8 cellular contexts compared by ENCODE assay signal in the genomic region with DNA sequence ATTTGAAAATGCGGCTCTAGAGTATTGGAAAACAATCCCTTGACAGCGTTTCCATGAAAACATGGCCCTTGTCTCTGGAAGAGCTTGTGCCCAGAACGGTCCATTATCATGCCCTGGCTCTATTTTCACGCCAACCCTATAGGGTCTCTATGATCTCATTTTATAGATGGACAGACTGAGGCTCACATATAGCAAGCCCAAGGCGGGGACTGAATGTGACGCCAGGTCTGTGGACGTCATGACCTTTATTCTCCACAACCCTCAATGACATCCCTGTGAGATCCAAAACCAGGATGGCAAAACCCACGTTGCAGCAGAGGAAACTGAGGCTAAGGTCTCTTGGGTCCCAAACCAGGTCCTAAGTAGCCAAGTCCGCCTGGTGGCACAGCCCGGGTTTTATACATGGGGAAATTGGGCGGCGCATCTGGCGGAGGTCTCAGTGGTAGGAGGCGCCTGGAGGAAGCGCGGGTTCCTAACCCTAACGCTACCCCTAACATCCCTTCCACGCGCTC. TPM values are rescaled to one million over a fixed set of nuclear protein-coding genes. Genes with fewer than 3 reads are reported as not detected.
DNase-seq lines count a peak whose midpoint lies in the region; ATAC-seq and TF ChIP-seq lines count a peak whose summit lies in the region.

No MANE protein-coding gene starts in this region.

- peaks cover 24% of the 10 kb centered on the region for H3K4me1 Mint-ChIP-seq in activated naive CD4-positive, alpha-beta T cell treated with anti-CD3 and anti-CD28 coated beads, Interleukin-2, amount 10 ng/mL, durations not matched to agents 7 days and 5 days
- H3K4me1 Mint-ChIP-seq in activated naive CD8-positive, alpha-beta T cell treated with anti-CD3 and anti-CD28 coated beads, Interleukin-2, amount 50 U/mL, for 24 hours, result peaks cover 12% of the 10 kb centered on the region

- H3K4me3 Mint-ChIP-seq in activated naive CD4-positive, alpha-beta T cell treated with anti-CD3 and anti-CD28 coated beads, Interleukin-2, amount 10 ng/mL, durations not matched to agents 7 days and 5 days, result peak overlapping the region; percentile 81
- peak overlapping the region; percentile 84 for H3K4me3 Mint-ChIP-seq in activated naive CD8-positive, alpha-beta T cell treated with anti-CD3 and anti-CD28 coated beads, Interleukin-2, amount 50 U/mL, for 24 hours

- H3K27ac Mint-ChIP-seq in activated naive CD4-positive, alpha-beta T cell treated with anti-CD3 and anti-CD28 coated beads, Interleukin-2, amount 10 ng/mL, durations not matched to agents 7 days and 5 days, result peak overlapping the region; percentile 69
- H3K27ac Mint-ChIP-seq in activated naive CD8-positive, alpha-beta T cell treated with anti-CD3 and anti-CD28 coated beads, Interleukin-2, amount 50 U/mL, for 24 hours, result peak overlapping the region; percentile 73

- H3K4me3 ChIP-seq in lower lobe of right lung (peak overlapping the region; percentile 87), upper lobe of left lung (peak overlapping the region in 3 of 4 donors; percentile 80 to 97 (median 86))

- no peak for TF ChIP-seq POLR2A in upper lobe of left lung (IDR thresholded peaks at IDR 0.05)

- TF ChIP-seq CTCF in lower lobe of right lung (IDR thresholded peaks at IDR 0.05) (no peak), upper lobe of left lung (IDR thresholded peaks at IDR 0.05) (no peak)

- peaks cover 50% of the 10 kb centered on the region for H3K4me1 ChIP-seq in lower lobe of right lung
- peaks cover 20 to 39% (median 30%) of the 10 kb centered on the region in 4 donors for H3K4me1 ChIP-seq in upper lobe of left lung

- H3K9me3 ChIP-seq in lower lobe of right lung, result no peaks in the 10 kb centered on the region
- no peaks in the 10 kb centered on the region for H3K9me3 ChIP-seq in upper lobe of left lung

- peaks cover 19% of the 10 kb centered on the region for H3K36me3 ChIP-seq in lower lobe of right lung
- H3K36me3 ChIP-seq in upper lobe of left lung, result peaks cover 0 to 10% (median 10%) of the 10 kb centered on the region in 4 donors

- no peak for DNase-seq in activated naive CD4-positive, alpha-beta T cell treated with anti-CD3 and anti-CD28 coated beads, Interleukin-2, amount 10 ng/mL, durations not matched to agents 7 days and 5 days
- no peak for DNase-seq in activated naive CD4-positive, alpha-beta T cell treated with anti-CD3 and anti-CD28 coated beads, Interleukin-2, amount 50 U/mL, for 16 hours
- DNase-seq in activated naive CD8-positive, alpha-beta T cell treated with anti-CD3 and anti-CD28 coated beads, Interleukin-2, amount 50 U/mL, for 24 hours, result no peak
- DNase-seq in lower lobe of right lung, result no peak
- no peak for DNase-seq in upper lobe of left lung
- no peak for DNase-seq in NCI-H2029 (lab: John Stamatoyannopoulos, UW)
- no peak for DNase-seq in activated CD4-positive, alpha-beta T cell treated with anti-CD3 and anti-CD28 coated beads for 1 hour
- no peak for DNase-seq in activated effector memory CD4-positive, alpha-beta T cell treated with anti-CD3 and anti-CD28 coated beads, Interleukin-2, amount 50 U/mL, for 16 hours

- H3K27ac ChIP-seq in lower lobe of right lung (peak overlapping the region; percentile 89), upper lobe of left lung (peak overlapping the region; percentile 72 to 95 (median 86))

- H3K36me3 Mint-ChIP-seq in activated naive CD4-positive, alpha-beta T cell treated with anti-CD3 and anti-CD28 coated beads, Interleukin-2, amount 10 ng/mL, durations not matched to agents 7 days and 5 days, result peaks cover 10% of the 10 kb centered on the region
- H3K36me3 Mint-ChIP-seq in activated naive CD8-positive, alpha-beta T cell treated with anti-CD3 and anti-CD28 coated beads, Interleukin-2, amount 50 U/mL, for 24 hours (ENCODE audit: low read depth), result peaks cover 21% of the 10 kb centered on the region

- H3K27me3 ChIP-seq in lower lobe of right lung (ENCODE audit: low read depth), result no peaks in the 10 kb centered on the region
- no peaks in the 10 kb centered on the region for H3K27me3 ChIP-seq in upper lobe of left lung

- CTCF ChIA-PET in activated naive CD4-positive, alpha-beta T cell treated with anti-CD3 and anti-CD28 coated beads, Interleukin-2, amount 10 ng/mL, durations not matched to agents 7 days and 5 days (lab: Charles Lee), result no interaction called here

- intact Hi-C loops in lower lobe of right lung (cut with DNase I), result no loop called here

- H3K9me3 Mint-ChIP-seq in activated naive CD4-positive, alpha-beta T cell treated with anti-CD3 and anti-CD28 coated beads, Interleukin-2, amount 10 ng/mL, durations not matched to agents 7 days and 5 days, result no peaks in the 10 kb centered on the region
- H3K9me3 Mint-ChIP-seq in activated naive CD8-positive, alpha-beta T cell treated with anti-CD3 and anti-CD28 coated beads, Interleukin-2, amount 50 U/mL, for 24 hours, result no peaks in the 10 kb centered on the region

- peak; percentile 17 for ATAC-seq in activated naive CD8-positive, alpha-beta T cell treated with anti-CD3 and anti-CD28 coated beads, Interleukin-2, amount 50 U/mL, for 24 hours
- ATAC-seq in lower lobe of right lung (no peak), upper lobe of left lung (ENCODE audit: low FRiP score in 2 of 2) (no peak)

- no peak for TF ChIP-seq EP300 in upper lobe of left lung (IDR thresholded peaks at IDR 0.05)

- peaks cover 10% of the 10 kb centered on the region for H3K27me3 Mint-ChIP-seq in activated naive CD4-positive, alpha-beta T cell treated with anti-CD3 and anti-CD28 coated beads, Interleukin-2, amount 10 ng/mL, durations not matched to agents 7 days and 5 days
- H3K27me3 Mint-ChIP-seq in activated naive CD8-positive, alpha-beta T cell treated with anti-CD3 and anti-CD28 coated beads, Interleukin-2, amount 50 U/mL, for 24 hours, result no peaks in the 10 kb centered on the region

- 17 to 31% methylated on average over 8 to 13 of the region's 19 CpGs for WGBS in upper lobe of left lung, 2 donors

RNA-seq across cellular contexts. Expression of a gene that starts 0.4 kb away (rescaled TPM):
- total RNA-seq in lower lobe of right lung, result 142 TPM
- 100 to 1,000 TPM in 4 of 6 donors, 10 to 100 TPM in 2; 58.3 to 151 (median 116) TPM for total RNA-seq in upper lobe of left lung

RNA-seq across cellular contexts. Expression of a gene that starts 43.6 kb away (rescaled TPM):
- total RNA-seq in lower lobe of right lung (89.4 TPM), upper lobe of left lung (100 to 1,000 TPM in 3 of 6 donors, 10 to 100 TPM in 3; 50.6 to 117 (median 99.7) TPM)
